Comparison of ENCODE assay signal across 9 cellular contexts in genomic region chr2:178409261-178409660, GRCh38.
"Had no signal": no experiment of that assay in that cellular context is flagged by ENCODE, and none has a peak within 500 bp of the region (broad histone marks: within the 10 kb centered on the region; RNA-seq: fewer than 3 reads in every experiment).

No MANE protein-coding gene starts in this region.

- H3K27ac ChIP-seq: HL-60, KMS-11 had no signal

- DNase-seq: H9, HCEC 1CT, IMR-90, KBM-7 had no signal

- FAIRE-seq: H1, H54 had no signal

- ATAC-seq: GM23338 had no signal

- H3K4me2 ChIP-seq: GM23338, KMS-11 had no signal

- H3K9ac ChIP-seq: KMS-11 had no signal

- H3K4me3 ChIP-seq: GM23338 had no signal

- H2AFZ ChIP-seq: GM23338 had no signal
